In the genomic region with DNA sequence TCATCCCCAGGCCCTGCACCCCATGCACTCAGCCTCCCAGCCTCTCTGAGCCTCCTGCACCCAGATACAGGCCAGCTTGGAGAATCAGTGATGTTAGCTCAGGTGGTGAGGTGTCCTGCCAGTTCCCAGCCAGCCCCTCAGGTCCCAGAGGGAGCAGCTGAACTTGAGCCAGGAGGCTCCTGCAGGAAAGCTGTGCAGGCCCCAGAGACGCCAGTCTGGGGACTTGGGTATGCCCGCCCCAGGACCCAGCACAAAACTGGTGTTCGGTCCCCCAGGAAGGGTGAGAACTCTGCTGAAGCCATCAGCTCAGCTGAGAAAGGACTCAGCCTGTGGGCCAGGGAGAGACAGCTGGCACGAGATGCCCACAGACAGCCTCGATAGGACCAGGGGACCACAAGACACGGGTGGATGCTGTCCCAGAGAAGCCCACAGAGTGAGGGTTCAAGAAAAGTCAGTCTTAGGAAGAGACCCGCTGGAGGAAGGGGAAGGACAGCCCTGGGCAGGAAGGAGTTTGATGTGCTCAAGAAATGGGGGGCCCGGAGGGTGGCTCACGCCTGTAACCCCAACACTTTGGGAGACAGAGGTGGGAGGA, we compare ENCODE assay signal across 13 cellular contexts. TPM values are rescaled to one million over a fixed set of nuclear protein-coding genes. Genes with fewer than 3 reads are reported as not detected.
"Had no signal": no experiment of that assay in that cellular context is flagged by ENCODE, and none has a peak within 500 bp of the region (broad histone marks: within the 10 kb centered on the region; RNA-seq: fewer than 3 reads in every experiment).

No MANE protein-coding gene starts in this region.

- H3K36me3 Mint-ChIP-seq: activated naive CD4-positive, alpha-beta T cell treated with anti-CD3 and anti-CD28 coated beads, Interleukin-2, amount 50 U/mL, for 72 hours; WTC11 had no signal

- H3K4me3 ChIP-seq: cardiac muscle cell had no signal

- H3K27me3 ChIP-seq: cardiac muscle cell had no signal

- DNase-seq: activated CD4-positive, alpha-beta memory T cell treated with anti-CD3 and anti-CD28 coated beads, Interleukin-2, amount 10 ng/mL, durations not matched to agents 7 days and 5 days; activated CD4-positive, alpha-beta T cell treated with anti-CD3 and anti-CD28 coated beads for 4 hours; activated T-cell treated with anti-CD3 and anti-CD28 coated beads, Interleukin-2, amount 50 U/mL, for 24 hours; left ventricle myocardium superior; stimulated activated CD4-positive, alpha-beta T cell treated with anti-CD3 and anti-CD28 coated beads, Interleukin-15, amount 100 ng/mL, for 24 hours; stimulated activated CD4-positive, alpha-beta T cell treated with anti-CD3 and anti-CD28 coated beads, Interleukin-4, amount 100 ng/mL, for 4 hours; stimulated activated CD8-positive, alpha-beta memory T cell treated with anti-CD3 and anti-CD28 coated beads, Interleukin-4, amount 100 ng/mL, for 48 hours; stimulated activated naive CD8-positive, alpha-beta T cell treated with anti-CD3 and anti-CD28 coated beads, Interleukin-15, Interleukin-2, amounts not matched to agents 100 U/mL and 50 U/mL, for 24 hours had no signal

- H3K4me3 Mint-ChIP-seq: activated CD4-positive, alpha-beta memory T cell treated with anti-CD3 and anti-CD28 coated beads, Interleukin-2, amount 10 ng/mL, durations not matched to agents 7 days and 5 days; activated T-cell treated with anti-CD3 and anti-CD28 coated beads, Interleukin-2, amount 50 U/mL, for 24 hours; WTC11 had no signal

- H3K36me3 ChIP-seq: cardiac muscle cell had no signal

- H3K9me3 Mint-ChIP-seq: activated CD4-positive, alpha-beta memory T cell treated with anti-CD3 and anti-CD28 coated beads, Interleukin-2, amount 10 ng/mL, durations not matched to agents 7 days and 5 days; activated naive CD4-positive, alpha-beta T cell treated with anti-CD3 and anti-CD28 coated beads, Interleukin-2, amount 50 U/mL, for 72 hours; activated T-cell treated with anti-CD3 and anti-CD28 coated beads, Interleukin-2, amount 50 U/mL, for 24 hours; WTC11 had no signal

- H3K27ac Mint-ChIP-seq: activated CD4-positive, alpha-beta memory T cell treated with anti-CD3 and anti-CD28 coated beads, Interleukin-2, amount 10 ng/mL, durations not matched to agents 7 days and 5 days; activated T-cell treated with anti-CD3 and anti-CD28 coated beads, Interleukin-2, amount 50 U/mL, for 24 hours; WTC11 had no signal

- H3K27ac ChIP-seq: cardiac muscle cell had no signal

RNA-seq across cellular contexts. Expression of a gene that starts 50.5 kb away (rescaled TPM):
- total RNA-seq: cardiac muscle cell, esophagus mucosa, left ventricle myocardium superior, renal cortical epithelial cell had no signal
- polyA plus RNA-seq: cardiac muscle cell had no signal
